In the genomic region with DNA sequence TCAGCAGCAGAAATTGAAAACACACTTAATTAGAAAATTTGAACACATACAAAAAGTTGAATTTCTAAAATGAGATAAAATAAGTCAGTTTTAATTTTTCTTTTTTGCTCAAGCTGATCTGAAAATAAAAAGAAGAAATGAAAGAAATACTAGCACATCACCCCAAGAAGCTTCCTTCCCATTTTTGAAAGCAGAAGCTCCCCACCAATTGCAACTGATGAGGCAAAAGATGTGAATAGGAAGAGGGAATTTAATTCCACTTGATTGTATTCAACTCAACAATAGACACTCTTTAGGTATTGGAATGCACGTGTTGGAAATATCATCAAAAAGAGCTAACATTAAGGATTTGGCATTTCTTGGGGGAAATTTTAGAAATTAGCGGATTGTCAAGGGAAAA, we compare ENCODE assay signal across 12 cellular contexts.
"Had no signal": no experiment of that assay in that cellular context is flagged by ENCODE, and none has a peak within 500 bp of the region (broad histone marks: within the 10 kb centered on the region; RNA-seq: fewer than 3 reads in every experiment).

No MANE protein-coding gene starts in this region.

- H3K4me1 Mint-ChIP-seq: activated CD4-positive, alpha-beta T cell treated with anti-CD3 and anti-CD28 coated beads for 36 hours; activated naive CD8-positive, alpha-beta T cell treated with anti-CD3 and anti-CD28 coated beads, Interleukin-2, amount 10 ng/mL, durations not matched to agents 7 days and 5 days had no signal

- FAIRE-seq: small intestine had no signal

- DNase-seq: activated CD4-positive, alpha-beta T cell treated with anti-CD3 and anti-CD28 coated beads for 36 hours; activated CD8-positive, alpha-beta memory T cell treated with anti-CD3 and anti-CD28 coated beads, Interleukin-2, amount 50 U/mL, for 4 hours; activated CD8-positive, alpha-beta T cell treated with anti-CD3 and anti-CD28 coated beads for 36 hours; activated gamma-delta T cell treated with Interleukin-2 at 50 U/mL for 16 hours; activated naive CD8-positive, alpha-beta T cell treated with anti-CD3 and anti-CD28 coated beads, Interleukin-2, amount 10 ng/mL, durations not matched to agents 7 days and 5 days; activated T-cell treated with anti-CD3 and anti-CD28 coated beads, Interleukin-2, amount 50 U/mL, for 72 hours; aorta; glutamatergic neuron; naive thymus-derived CD4-positive, alpha-beta T cell; small intestine; tibial artery had no signal

- H3K4me3 Mint-ChIP-seq: activated CD4-positive, alpha-beta T cell treated with anti-CD3 and anti-CD28 coated beads for 36 hours; activated CD8-positive, alpha-beta T cell treated with anti-CD3 and anti-CD28 coated beads for 36 hours; activated naive CD8-positive, alpha-beta T cell treated with anti-CD3 and anti-CD28 coated beads, Interleukin-2, amount 10 ng/mL, durations not matched to agents 7 days and 5 days; activated T-cell treated with anti-CD3 and anti-CD28 coated beads, Interleukin-2, amount 50 U/mL, for 72 hours; naive thymus-derived CD4-positive, alpha-beta T cell had no signal

- ATAC-seq: activated CD4-positive, alpha-beta T cell treated with anti-CD3 and anti-CD28 coated beads for 36 hours; activated CD8-positive, alpha-beta T cell treated with anti-CD3 and anti-CD28 coated beads for 36 hours; activated T-cell treated with anti-CD3 and anti-CD28 coated beads, Interleukin-2, amount 50 U/mL, for 72 hours; esophagus mucosa; naive thymus-derived CD4-positive, alpha-beta T cell had no signal

- H3K9me3 Mint-ChIP-seq: activated CD8-positive, alpha-beta T cell treated with anti-CD3 and anti-CD28 coated beads for 36 hours; activated naive CD8-positive, alpha-beta T cell treated with anti-CD3 and anti-CD28 coated beads, Interleukin-2, amount 10 ng/mL, durations not matched to agents 7 days and 5 days; activated T-cell treated with anti-CD3 and anti-CD28 coated beads, Interleukin-2, amount 50 U/mL, for 72 hours; naive thymus-derived CD4-positive, alpha-beta T cell had no signal

- H3K27me3 Mint-ChIP-seq: activated CD8-positive, alpha-beta T cell treated with anti-CD3 and anti-CD28 coated beads for 36 hours had no signal

- H3K27ac Mint-ChIP-seq: activated CD4-positive, alpha-beta T cell treated with anti-CD3 and anti-CD28 coated beads for 36 hours; activated CD8-positive, alpha-beta T cell treated with anti-CD3 and anti-CD28 coated beads for 36 hours; activated naive CD8-positive, alpha-beta T cell treated with anti-CD3 and anti-CD28 coated beads, Interleukin-2, amount 10 ng/mL, durations not matched to agents 7 days and 5 days; activated T-cell treated with anti-CD3 and anti-CD28 coated beads, Interleukin-2, amount 50 U/mL, for 72 hours; naive thymus-derived CD4-positive, alpha-beta T cell had no signal
